9 cellular contexts compared by ENCODE assay signal in genomic region chr3:59559721-59560514, GRCh38.
DNase-seq lines count a peak whose midpoint lies in the region; ATAC-seq, FAIRE-seq and TF ChIP-seq lines count a peak whose summit lies in the region.
"Had no signal": no experiment of that assay in that cellular context is flagged by ENCODE, and none has a peak within 500 bp of the region (broad histone marks: within the 10 kb centered on the region; RNA-seq: fewer than 3 reads in every experiment).

No MANE protein-coding gene starts in this region.

- H3K9me3 Mint-ChIP-seq in activated T-cell treated with anti-CD3 and anti-CD28 coated beads, Interleukin-2, amount 50 U/mL, for 4 hours, result no peaks in the 10 kb centered on the region

- dilution Hi-C loops in keratinocyte (cut with MboI; ENCODE audit: extremely low pct_ligation_motif_present, low sequenced_read_pairs), result no loop called here

- no peaks in the 10 kb centered on the region for H3K79me2 ChIP-seq in keratinocyte (ENCODE audit: control insufficient read depth, insufficient read depth, low read length)

- no peaks in the 10 kb centered on the region for H4K20me1 ChIP-seq in keratinocyte (ENCODE audit: control insufficient read depth, extremely low read depth, insufficient read depth, low read length)

- peak overlapping the region; percentile 42 for H3K9ac ChIP-seq in keratinocyte (ENCODE audit: control insufficient read depth, extremely low read depth, insufficient read depth, low read length)

- H3K36me3 ChIP-seq in keratinocyte (ENCODE audit: control insufficient read depth in 2 of 2, extremely low read depth in 1 of 2, insufficient read depth in 2 of 2, low read length in 2 of 2), result no peaks in the 10 kb centered on the region
- no peaks in the 10 kb centered on the region for H3K36me3 ChIP-seq in body of pancreas (replicated peaks in 1 of 2; ENCODE audit: insufficient read depth in 1 of 2, low read depth in 2 of 2)

- H3K27ac ChIP-seq in keratinocyte (ENCODE audit: control insufficient read depth, insufficient read depth, low read length), result peak overlapping the region; percentile 85
- no peak overlapping the region for H3K27ac ChIP-seq in body of pancreas

- ATAC-seq in activated T-cell treated with anti-CD3 and anti-CD28 coated beads, Interleukin-2, amount 50 U/mL, for 4 hours, result peak; percentile 95 to 96
- ATAC-seq in sciatic nerve (no peak), HG02759 (IDR thresholded peaks at IDR 0.05; ENCODE audit: unreplicated experiment) (no peak), body of pancreas (no peak), HG02840 (IDR thresholded peaks at IDR 0.05; ENCODE audit: low FRiP score, unreplicated experiment) (no peak)
- ATAC-seq: left ventricle myocardium superior had no signal

- peak; percentile 100 for FAIRE-seq in keratinocyte (lab: Jason Lieb, UNC)

- peak overlapping the region; percentile 49 for H3K4me2 ChIP-seq in keratinocyte (ENCODE audit: control insufficient read depth, extremely low read depth, insufficient read depth, low read depth, low read length)

- H3K9me3 ChIP-seq in keratinocyte (ENCODE audit: control insufficient read depth, low read depth, low read length) (no peaks in the 10 kb centered on the region), body of pancreas (no peaks in the 10 kb centered on the region)

- DNase-seq in ACHN (peak; percentile 87), HS-27A (ENCODE audit: low read depth) (peak; percentile 66), keratinocyte (ENCODE audit: low read depth, low spot score) (peak; percentile 93), sciatic nerve (ENCODE audit: low spot score) (no peak), body of pancreas (no peak)
- DNase-seq in activated T-cell treated with anti-CD3 and anti-CD28 coated beads, Interleukin-2, amount 50 U/mL, for 4 hours, result no peak
- DNase-seq: left ventricle myocardium superior had no signal

- H3K4me1 ChIP-seq in keratinocyte (ENCODE audit: control insufficient read depth, extremely low read depth, insufficient read depth, low read length) (peaks cover 41% of the 10 kb centered on the region), body of pancreas (no peaks in the 10 kb centered on the region)

- H3K27me3 ChIP-seq in keratinocyte (ENCODE audit: control insufficient read depth, extremely low read depth, insufficient read depth, low read length), result no peaks in the 10 kb centered on the region
- H3K27me3 ChIP-seq in body of pancreas, result no peaks in the 10 kb centered on the region

- intact Hi-C loops in sciatic nerve (cut with DNase I), result no loop called here
- intact Hi-C loops in body of pancreas (cut with DNase I), result no loop called here

- in situ Hi-C loops in ACHN (cut with HindIII; ENCODE audit: low pct_ligation_motif_present, low pct_unique_long_range_greater_than_20kb, low sequenced_read_pairs), result no loop called here

- H3K27me3 Mint-ChIP-seq in activated T-cell treated with anti-CD3 and anti-CD28 coated beads, Interleukin-2, amount 50 U/mL, for 4 hours (ENCODE audit: low read depth), result no peaks in the 10 kb centered on the region

- TF ChIP-seq POLR2A in body of pancreas (IDR thresholded peaks at IDR 0.05), result no peak

- no peaks in the 10 kb centered on the region for H3K9me1 ChIP-seq in keratinocyte (ENCODE audit: control insufficient read depth, extremely low read depth, insufficient read depth, low read length)

- WGBS in body of pancreas, 2 donors, result 80 to 85% methylated on average over 4 of the region's 4 CpGs

- no peaks in the 10 kb centered on the region for H3K36me3 Mint-ChIP-seq in activated T-cell treated with anti-CD3 and anti-CD28 coated beads, Interleukin-2, amount 50 U/mL, for 4 hours (ENCODE audit: insufficient read depth)

- peak overlapping the region; percentile 30 for H2AFZ ChIP-seq in keratinocyte (ENCODE audit: control insufficient read depth, low read length)

- H3K4me3 ChIP-seq in keratinocyte (ENCODE audit: control insufficient read depth in 2 of 3, extremely low read depth in 1 of 3, insufficient read depth in 2 of 3, low read depth in 1 of 3, low read length in 3 of 3), result no peak overlapping the region
- H3K4me3 ChIP-seq in body of pancreas, result no peak overlapping the region

- H3K4me1 Mint-ChIP-seq in activated T-cell treated with anti-CD3 and anti-CD28 coated beads, Interleukin-2, amount 50 U/mL, for 4 hours (ENCODE audit: low read depth), result peaks cover 29% of the 10 kb centered on the region

- TF ChIP-seq CTCF in keratinocyte (optimal IDR thresholded peaks at IDR 0.05 in 1 of 3, IDR thresholded peaks at IDR 0.05 in 1 of 3, conservative IDR thresholded peaks at IDR 0.05 in 1 of 3; ENCODE audit: extremely low read depth in 1 of 3, insufficient read depth in 2 of 3, low read length in 3 of 3), result no peak
- no peak for TF ChIP-seq CTCF in body of pancreas (IDR thresholded peaks at IDR 0.05)

- no peak overlapping the region for H3K4me3 Mint-ChIP-seq in activated T-cell treated with anti-CD3 and anti-CD28 coated beads, Interleukin-2, amount 50 U/mL, for 4 hours

Comparison
In these comparisons a context has a peak if more than half of its experiments do, and no peak if none do; other contexts are left out.
1. DNase-seq: peak in ACHN (single experiment), HS-27A (single experiment) and keratinocyte (single experiment); none in activated T-cell treated with anti-CD3 and anti-CD28 coated beads, Interleukin-2, amount 50 U/mL, for 4 hours (single experiment), sciatic nerve (single experiment) and body of pancreas (0 of 4).
2. ATAC-seq: peak in activated T-cell treated with anti-CD3 and anti-CD28 coated beads, Interleukin-2, amount 50 U/mL, for 4 hours (2 of 2); none in sciatic nerve (single experiment), HG02759 (single experiment), body of pancreas (single experiment) and HG02840 (single experiment).